ENCODE assay signal across 9 cellular contexts in the genomic region with DNA sequence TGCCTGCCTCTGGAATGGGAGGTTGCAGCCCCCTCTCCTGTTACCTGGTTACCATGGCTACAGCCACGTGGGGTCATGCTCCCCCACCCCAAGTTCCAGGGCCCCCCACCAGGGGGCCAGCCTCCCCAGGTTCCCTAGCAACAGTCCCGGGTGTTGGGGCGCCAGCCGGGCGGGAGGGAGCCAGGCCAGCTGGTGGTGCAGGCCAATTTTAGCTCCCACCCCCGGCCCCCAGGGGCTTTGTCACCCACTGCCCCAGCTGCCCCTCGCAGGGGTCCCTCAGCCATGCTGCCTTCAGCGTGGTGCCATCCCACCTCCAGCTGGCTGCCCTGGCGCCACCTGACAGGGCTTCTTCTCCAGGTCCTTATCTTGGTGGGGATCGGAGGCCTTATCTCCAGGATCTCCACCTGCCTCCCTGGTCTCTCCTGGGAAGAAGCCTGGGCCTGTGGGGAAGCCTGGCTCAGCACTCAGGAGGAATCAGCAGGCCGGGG. TPM values are rescaled to one million over a fixed set of nuclear protein-coding genes. Genes with fewer than 3 reads are reported as not detected.
A peak's percentile ranks its signal among the peaks of the same experiment; 100 is the strongest.
DNase-seq lines count a peak whose midpoint lies in the region; ATAC-seq and TF ChIP-seq lines count a peak whose summit lies in the region.
"Had no signal": no experiment of that assay in that cellular context is flagged by ENCODE, and none has a peak within 500 bp of the region (broad histone marks: within the 10 kb centered on the region; RNA-seq: fewer than 3 reads in every experiment).

No MANE protein-coding gene starts in this region.

- H2BK120ac ChIP-seq in trophoblast cell (ENCODE audit: insufficient read depth, low read length, poor library complexity): no peak overlapping the region

- peaks cover 4% of the 10 kb centered on the region for H3K79me2 ChIP-seq in trophoblast cell (ENCODE audit: control insufficient read depth, insufficient read depth, low read length, poor library complexity)

- H3K4ac ChIP-seq in trophoblast cell (ENCODE audit: low read depth, low read length): no peak overlapping the region

- H2AK5ac ChIP-seq in trophoblast cell (ENCODE audit: low read length): no peak overlapping the region

- peaks cover 2% of the 10 kb centered on the region for H3K27me3 Mint-ChIP-seq in activated CD4-positive, alpha-beta T cell treated with anti-CD3 and anti-CD28 coated beads for 36 hours
- no peaks in the 10 kb centered on the region for H3K27me3 Mint-ChIP-seq in chondrocyte (ENCODE audit: low read depth)

- H3K27ac ChIP-seq in trophoblast cell (ENCODE audit: low read depth, low read length): no peak overlapping the region

- H3K79me1 ChIP-seq in trophoblast cell (ENCODE audit: low read length): peaks cover 8% of the 10 kb centered on the region

- CTCF ChIA-PET in activated CD4-positive, alpha-beta T cell treated with anti-CD3 and anti-CD28 coated beads for 36 hours (lab: Charles Lee): interaction anchor here (0.9 to 1.1 kb wide), 3 partner anchors 64 to 85 kb away, joined by 3 to 5 read pairs (median 4); no protein-coding TSS in a partner anchor

- H3K36me3 ChIP-seq in trophoblast cell (ENCODE audit: control insufficient read depth in 1 of 2, insufficient read depth in 2 of 2, low read length in 2 of 2): peaks cover 4 to 11% of the 10 kb centered on the region in 2 experiments

- peaks cover 6 to 20% of the 10 kb centered on the region in 2 experiments for H3K4me1 ChIP-seq in trophoblast cell (ENCODE audit: control insufficient read depth in 1 of 2, insufficient read depth in 2 of 2, low read length in 2 of 2)

- H3K27ac Mint-ChIP-seq in activated CD4-positive, alpha-beta T cell treated with anti-CD3 and anti-CD28 coated beads for 36 hours: no peak overlapping the region
- no peak overlapping the region for H3K27ac Mint-ChIP-seq in chondrocyte (ENCODE audit: unreplicated experiment)

- H3K14ac ChIP-seq in trophoblast cell (ENCODE audit: low read length): no peak overlapping the region

- no peak overlapping the region for H3K4me3 Mint-ChIP-seq in activated CD4-positive, alpha-beta T cell treated with anti-CD3 and anti-CD28 coated beads for 36 hours
- H3K4me3 Mint-ChIP-seq in chondrocyte (ENCODE audit: unreplicated experiment): no peak overlapping the region

- no peak overlapping the region for H4K12ac ChIP-seq in trophoblast cell (ENCODE audit: low read depth, low read length)

- H2BK12ac ChIP-seq in trophoblast cell (ENCODE audit: low read length): no peak overlapping the region

- H3K9ac ChIP-seq in trophoblast cell (ENCODE audit: low read length): no peak overlapping the region

- no peak overlapping the region for H3K23ac ChIP-seq in trophoblast cell (ENCODE audit: low read length)

- H2BK5ac ChIP-seq in trophoblast cell (ENCODE audit: low read depth, low read length, poor library complexity): no peak overlapping the region

- H3K4me2 ChIP-seq in trophoblast cell (ENCODE audit: low read length): no peak overlapping the region

- no peak overlapping the region for H3K18ac ChIP-seq in trophoblast cell (ENCODE audit: low read length)

- WGBS in trophoblast cell (ENCODE audit: extremely low coverage, insufficient coverage, insufficient read length): no CpG with 5 or more reads among the region's 11 CpGs

- H3K4me3 ChIP-seq in trophoblast cell (ENCODE audit: low read depth, low read length): no peak overlapping the region

- intact Hi-C loops in activated CD4-positive, alpha-beta T cell treated with anti-CD3 and anti-CD28 coated beads for 36 hours (cut with DNase I, micrococcal nuclease): loop anchor here in 1 of 2 experiments (5.0 kb wide), 1 partner anchor 83 kb away; no protein-coding TSS in a partner anchor
- intact Hi-C loops in sciatic nerve (cut with DNase I): loop anchor here (5.0 kb wide), 1 partner anchor 167 kb away; no protein-coding TSS in a partner anchor

- peaks cover 5% of the 10 kb centered on the region for H3K9me3 ChIP-seq in trophoblast cell (ENCODE audit: insufficient read depth, low read depth, low read length)

- H3K36me3 Mint-ChIP-seq in activated CD4-positive, alpha-beta T cell treated with anti-CD3 and anti-CD28 coated beads for 36 hours (ENCODE audit: low read depth): peaks cover 3% of the 10 kb centered on the region
- H3K36me3 Mint-ChIP-seq in chondrocyte (ENCODE audit: low read depth): no peaks in the 10 kb centered on the region

- POLR2A ChIA-PET in activated CD4-positive, alpha-beta T cell treated with anti-CD3 and anti-CD28 coated beads for 36 hours (lab: Charles Lee): no interaction called here

- H3K27me3 ChIP-seq in trophoblast cell (ENCODE audit: insufficient read depth, low read length): no peaks in the 10 kb centered on the region

- H2AFZ ChIP-seq in trophoblast cell (ENCODE audit: insufficient read depth, low read length, poor library complexity): no peak overlapping the region

- no peaks in the 10 kb centered on the region for H3K9me3 Mint-ChIP-seq in activated CD4-positive, alpha-beta T cell treated with anti-CD3 and anti-CD28 coated beads for 36 hours (ENCODE audit: low read depth)
- no peaks in the 10 kb centered on the region for H3K9me3 Mint-ChIP-seq in chondrocyte (ENCODE audit: low read depth)

- peaks cover 29% of the 10 kb centered on the region for H3K4me1 Mint-ChIP-seq in activated CD4-positive, alpha-beta T cell treated with anti-CD3 and anti-CD28 coated beads for 36 hours
- H3K4me1 Mint-ChIP-seq in chondrocyte (ENCODE audit: low read depth): peaks cover 38% of the 10 kb centered on the region

- no peak overlapping the region for H4K91ac ChIP-seq in trophoblast cell (ENCODE audit: low read depth, low read length)

- no peak for ATAC-seq in activated CD4-positive, alpha-beta T cell treated with anti-CD3 and anti-CD28 coated beads for 36 hours
- no peak for ATAC-seq in sciatic nerve

- peak; percentile 37 for DNase-seq in activated CD4-positive, alpha-beta T cell treated with anti-CD3 and anti-CD28 coated beads for 36 hours
- DNase-seq in activated CD4-positive, alpha-beta T cell treated with anti-CD3 and anti-CD28 coated beads for 1 hour: no peak
- peak; percentile 75 for DNase-seq in NCI-H2171 (lab: John Stamatoyannopoulos, UW)
- DNase-seq in chondrocyte (ENCODE audit: low spot score): no peak
- DNase-seq in trophoblast cell: peak; percentile 78 to 90
- no peak for DNase-seq in dedifferentiated amniotic fluid mesenchymal stem cell (ENCODE audit: extremely low spot score)
- no peak for DNase-seq in NCI-H526 treated with DMSO at 0.1 percent for 48 hours (lab: John Stamatoyannopoulos, UW)
- no peak for DNase-seq in sciatic nerve (ENCODE audit: low spot score)
- DNase-seq: OCI-M1 had no signal

- peak; percentile 38 for TF ChIP-seq CTCF in chondrocyte (IDR thresholded peaks at IDR 0.05)

- no peak overlapping the region for H4K8ac ChIP-seq in trophoblast cell (ENCODE audit: low read depth, low read length)

RNA-seq across cellular contexts. Expression of gene MARK4, which starts 3.0 kb away (rescaled TPM):
- 10 to 100 TPM; 19.1 to 19.6 TPM for total RNA-seq in activated CD4-positive, alpha-beta T cell treated with anti-CD3 and anti-CD28 coated beads for 36 hours
- total RNA-seq in chondrocyte: 36.5 to 54.7 TPM (median 46.3 TPM) in 3 replicates
- 25.7 and 26.0 TPM in 2 replicates for polyA plus RNA-seq in trophoblast cell (2013)
- total RNA-seq in sciatic nerve: 37.5 TPM

RNA-seq across cellular contexts. Expression of gene EXOC3L2, which starts 8.9 kb away (rescaled TPM):
- total RNA-seq in activated CD4-positive, alpha-beta T cell treated with anti-CD3 and anti-CD28 coated beads for 36 hours: not detected
- 0.37 to 1.3 TPM (median 0.51 TPM) in 3 replicates for total RNA-seq in chondrocyte
- 0.12 and 0.18 TPM in 2 replicates for polyA plus RNA-seq in trophoblast cell (2013)
- total RNA-seq in sciatic nerve: 4.9 TPM

Comparison
In these comparisons a context has a peak if more than half of its experiments do, and no peak if none do; other contexts are left out.
1. DNase-seq: peak in activated CD4-positive, alpha-beta T cell treated with anti-CD3 and anti-CD28 coated beads for 36 hours (single experiment), NCI-H2171 (single experiment) and trophoblast cell (2 of 2); none in activated CD4-positive, alpha-beta T cell treated with anti-CD3 and anti-CD28 coated beads for 1 hour (single experiment), chondrocyte (single experiment), dedifferentiated amniotic fluid mesenchymal stem cell (single experiment), NCI-H526 treated with DMSO at 0.1 percent for 48 hours (single experiment) and sciatic nerve (single experiment).